9 cellular contexts compared by ENCODE assay signal in the genomic region with DNA sequence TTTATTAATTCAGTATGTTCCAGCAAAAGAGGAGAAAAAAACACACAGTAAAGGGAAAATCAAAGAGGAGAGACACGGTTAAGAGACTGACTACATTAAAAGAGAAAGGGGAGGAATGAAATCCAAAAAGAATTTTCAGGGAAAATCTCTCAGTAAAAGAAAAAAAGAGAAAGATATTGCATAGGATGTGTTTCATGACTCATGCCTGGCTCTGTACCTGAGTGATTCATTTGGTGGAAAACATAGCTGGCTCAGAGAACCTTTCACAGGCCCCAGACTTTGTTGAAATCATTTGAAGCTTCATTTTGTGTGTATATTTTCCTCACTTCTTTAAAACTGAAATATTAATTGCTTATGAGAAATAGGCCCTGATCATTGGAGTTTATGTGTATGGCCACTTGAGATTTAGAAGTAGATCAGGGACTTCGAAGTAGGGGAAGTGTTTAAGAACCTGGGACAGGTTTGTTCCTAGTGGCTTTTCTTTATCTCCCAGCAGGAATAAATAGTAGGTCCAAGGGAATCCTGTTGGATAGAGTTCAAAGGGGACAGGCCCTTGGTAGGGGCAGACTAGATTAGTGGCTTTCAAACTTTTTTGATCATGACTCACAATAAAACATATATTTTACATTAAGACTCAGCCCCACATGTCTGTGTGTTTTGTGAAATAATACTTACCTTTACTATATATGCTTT.
DNase-seq lines count a peak whose midpoint lies in the region; ATAC-seq, FAIRE-seq and TF ChIP-seq lines count a peak whose summit lies in the region.
"Had no signal": no experiment of that assay in that cellular context is flagged by ENCODE, and none has a peak within 500 bp of the region (broad histone marks: within the 10 kb centered on the region; RNA-seq: fewer than 3 reads in every experiment).

No MANE protein-coding gene starts in this region.

- peaks cover 45% of the 10 kb centered on the region for H3K4me1 Mint-ChIP-seq in activated CD8-positive, alpha-beta T cell treated with anti-CD3 and anti-CD28 coated beads for 36 hours (ENCODE audit: low read depth)
- peaks cover 28% of the 10 kb centered on the region for H3K4me1 Mint-ChIP-seq in activated CD8-positive, alpha-beta T cell treated with anti-CD3 and anti-CD28 coated beads, Interleukin-2, amount 10 ng/mL, durations not matched to agents 7 days and 5 days (ENCODE audit: low read depth)

- POLR2A ChIA-PET in activated CD8-positive, alpha-beta T cell treated with anti-CD3 and anti-CD28 coated beads for 36 hours (lab: Charles Lee): interaction anchor here (0.8 kb wide), 1 partner anchor 12 kb away, joined by 3 read pairs; no protein-coding TSS in a partner anchor
- POLR2A ChIA-PET in activated CD8-positive, alpha-beta T cell treated with anti-CD3 and anti-CD28 coated beads, Interleukin-2, amount 10 ng/mL, durations not matched to agents 7 days and 5 days (lab: Charles Lee): interaction anchor here (0.6 kb wide), 1 partner anchor 464 kb away, joined by 3 read pairs; no protein-coding TSS in a partner anchor
- POLR2A ChIA-PET in GM10248 (lab: Yijun Ruan, JAX): no interaction called here

- no peaks in the 10 kb centered on the region for H3K9me3 Mint-ChIP-seq in activated CD8-positive, alpha-beta T cell treated with anti-CD3 and anti-CD28 coated beads for 36 hours
- H3K9me3 Mint-ChIP-seq in activated CD8-positive, alpha-beta T cell treated with anti-CD3 and anti-CD28 coated beads, Interleukin-2, amount 10 ng/mL, durations not matched to agents 7 days and 5 days (ENCODE audit: insufficient read depth): no peaks in the 10 kb centered on the region

- WGBS in heart left ventricle, 4 donors: 74 to 82% (median 79%) methylated on average over 2 of the region's 2 CpGs
- 57 to 73% methylated on average over 2 of the region's 2 CpGs for WGBS in thyroid gland, 2 donors

- no peak for TF ChIP-seq CTCF in activated CD8-positive, alpha-beta T cell treated with anti-CD3 and anti-CD28 coated beads for 36 hours (IDR thresholded peaks at IDR 0.05)
- TF ChIP-seq CTCF in heart left ventricle (IDR thresholded peaks at IDR 0.05) (no peak), thyroid gland (IDR thresholded peaks at IDR 0.05) (no peak), GM10248 (IDR thresholded peaks at IDR 0.05; ENCODE audit: control extremely low read depth, extremely low read depth, low read depth, missing control alignments) (no peak)

- H3K4me1 ChIP-seq in adipocyte (ENCODE audit: control insufficient read depth, insufficient read depth, low read length): peaks cover 33% of the 10 kb centered on the region
- H3K4me1 ChIP-seq in heart left ventricle: peaks cover 0 to 37% (median 0%) of the 10 kb centered on the region in 12 donors
- peaks cover 14 to 39% of the 10 kb centered on the region in 2 donors for H3K4me1 ChIP-seq in thyroid gland
- H3K4me1 ChIP-seq: SJCRH30 had no signal

- no peak overlapping the region for H3K9ac ChIP-seq in adipocyte (ENCODE audit: low read length)

- ATAC-seq in activated CD8-positive, alpha-beta T cell treated with anti-CD3 and anti-CD28 coated beads for 36 hours: peak; percentile 90
- ATAC-seq in activated CD8-positive, alpha-beta T cell treated with anti-CD3 and anti-CD28 coated beads, Interleukin-2, amount 10 ng/mL, durations not matched to agents 7 days and 5 days: no peak
- ATAC-seq in heart left ventricle: peak in 3 of 4 donors; percentile 47 to 63 (median 49)

- no peaks in the 10 kb centered on the region for H3K9me3 ChIP-seq in adipocyte (ENCODE audit: control insufficient read depth, low read length)
- no peaks in the 10 kb centered on the region for H3K9me3 ChIP-seq in heart left ventricle
- H3K9me3 ChIP-seq in thyroid gland: no peaks in the 10 kb centered on the region
- H3K9me3 ChIP-seq: SJCRH30 had no signal

- H3K27ac ChIP-seq in heart left ventricle (peak overlapping the region in 3 of 12 donors; percentile 8 to 28 (median 20)), thyroid gland (peak overlapping the region; percentile 22 to 70 (median 60))
- H3K27ac ChIP-seq: SJCRH30 had no signal

- peak; percentile 34 for DNase-seq in activated CD8-positive, alpha-beta T cell treated with anti-CD3 and anti-CD28 coated beads for 36 hours
- DNase-seq in activated CD8-positive, alpha-beta T cell treated with anti-CD3 and anti-CD28 coated beads, Interleukin-2, amount 10 ng/mL, durations not matched to agents 7 days and 5 days: no peak
- DNase-seq in adipocyte (ENCODE audit: low read depth): peak; percentile 79
- no peak for DNase-seq in heart left ventricle
- peak in 1 of 2 donors; percentile 21 for DNase-seq in thyroid gland
- no peak for DNase-seq in NCI-H1436 (lab: John Stamatoyannopoulos, UW)
- DNase-seq in GM12891 (ENCODE audit: insufficient read length, low spot score): no peak
- DNase-seq in GM10248 (ENCODE audit: extremely low spot score): no peak
- DNase-seq: SJCRH30 had no signal

- H3K27me3 Mint-ChIP-seq in activated CD8-positive, alpha-beta T cell treated with anti-CD3 and anti-CD28 coated beads for 36 hours: no peaks in the 10 kb centered on the region
- no peaks in the 10 kb centered on the region for H3K27me3 Mint-ChIP-seq in activated CD8-positive, alpha-beta T cell treated with anti-CD3 and anti-CD28 coated beads, Interleukin-2, amount 10 ng/mL, durations not matched to agents 7 days and 5 days (ENCODE audit: low read depth)

- FAIRE-seq in GM12891 (lab: Jason Lieb, UNC): no peak

- H3K27me3 ChIP-seq in adipocyte (replicated peaks; ENCODE audit: control insufficient read depth, insufficient read depth, low read length) (no peaks in the 10 kb centered on the region), heart left ventricle (no peaks in the 10 kb centered on the region), thyroid gland (no peaks in the 10 kb centered on the region)
- H3K27me3 ChIP-seq: SJCRH30 had no signal

- H3K4me3 ChIP-seq in adipocyte (ENCODE audit: low read length): no peak overlapping the region
- no peak overlapping the region for H3K4me3 ChIP-seq in heart left ventricle
- H3K4me3 ChIP-seq in thyroid gland (replicated peaks in 1 of 3): no peak overlapping the region
- H3K4me3 ChIP-seq: SJCRH30 had no signal

- peak overlapping the region; percentile 86 for H3K27ac Mint-ChIP-seq in activated CD8-positive, alpha-beta T cell treated with anti-CD3 and anti-CD28 coated beads for 36 hours
- no peak overlapping the region for H3K27ac Mint-ChIP-seq in activated CD8-positive, alpha-beta T cell treated with anti-CD3 and anti-CD28 coated beads, Interleukin-2, amount 10 ng/mL, durations not matched to agents 7 days and 5 days

- no peak overlapping the region for H3K4me3 Mint-ChIP-seq in activated CD8-positive, alpha-beta T cell treated with anti-CD3 and anti-CD28 coated beads for 36 hours
- H3K4me3 Mint-ChIP-seq in activated CD8-positive, alpha-beta T cell treated with anti-CD3 and anti-CD28 coated beads, Interleukin-2, amount 10 ng/mL, durations not matched to agents 7 days and 5 days: no peak overlapping the region

- H3K36me3 ChIP-seq in adipocyte (ENCODE audit: control insufficient read depth, insufficient read depth, low read length, severe bottlenecking) (no peaks in the 10 kb centered on the region), heart left ventricle (no peaks in the 10 kb centered on the region), thyroid gland (no peaks in the 10 kb centered on the region)
- H3K36me3 ChIP-seq: SJCRH30 had no signal

- intact Hi-C loops in activated CD8-positive, alpha-beta T cell treated with anti-CD3 and anti-CD28 coated beads for 36 hours (cut with micrococcal nuclease): no loop called here
- intact Hi-C loops in heart left ventricle (cut with DNase I): no loop called here
- intact Hi-C loops in thyroid gland (cut with DNase I): no loop called here

- CTCF ChIA-PET in activated CD8-positive, alpha-beta T cell treated with anti-CD3 and anti-CD28 coated beads for 36 hours (lab: Charles Lee): interaction anchor here (0.6 to 2.0 kb wide), 3 partner anchors 13 to 151 kb away, joined by 3 to 9 read pairs (median 4); no protein-coding TSS in a partner anchor
- CTCF ChIA-PET in activated CD8-positive, alpha-beta T cell treated with anti-CD3 and anti-CD28 coated beads, Interleukin-2, amount 10 ng/mL, durations not matched to agents 7 days and 5 days (lab: Charles Lee): interaction anchor here (1.5 to 3.1 kb wide), 4 partner anchors 8 to 52 kb away, joined by 4 to 15 read pairs (median 8); no protein-coding TSS in a partner anchor
- CTCF ChIA-PET in GM10248 (lab: Yijun Ruan, JAX): interaction anchor here (1.4 to 6.4 kb wide), 4 partner anchors 8 to 152 kb away, joined by 3 to 45 read pairs (median 8); no protein-coding TSS in a partner anchor

- TF ChIP-seq POLR2A in heart left ventricle (IDR thresholded peaks at IDR 0.05) (no peak), thyroid gland (IDR thresholded peaks at IDR 0.05) (no peak), GM12891 (IDR thresholded peaks at IDR 0.05; ENCODE audit: low read depth, low read length) (no peak)

- H3K36me3 Mint-ChIP-seq in activated CD8-positive, alpha-beta T cell treated with anti-CD3 and anti-CD28 coated beads for 36 hours (ENCODE audit: low read depth): no peaks in the 10 kb centered on the region
- H3K36me3 Mint-ChIP-seq in activated CD8-positive, alpha-beta T cell treated with anti-CD3 and anti-CD28 coated beads, Interleukin-2, amount 10 ng/mL, durations not matched to agents 7 days and 5 days (ENCODE audit: low read depth): peaks cover 3% of the 10 kb centered on the region

TF ChIP-seq in GM12891, 5 proteins besides CTCF, POLR2A, EP300 and RAD21:
- no peak for TF ChIP-seq TAF1 (IDR thresholded peaks at IDR 0.05; ENCODE audit: low read depth, low read length)

Comparison
In these comparisons a context has a peak if more than half of its experiments do, and no peak if none do; other contexts are left out.
1. DNase-seq: peak in activated CD8-positive, alpha-beta T cell treated with anti-CD3 and anti-CD28 coated beads for 36 hours (single experiment) and adipocyte (single experiment); none in activated CD8-positive, alpha-beta T cell treated with anti-CD3 and anti-CD28 coated beads, Interleukin-2, amount 10 ng/mL, durations not matched to agents 7 days and 5 days (single experiment), heart left ventricle (0 of 5), NCI-H1436 (single experiment), GM12891 (single experiment) and GM10248 (single experiment).